In the genomic region with DNA sequence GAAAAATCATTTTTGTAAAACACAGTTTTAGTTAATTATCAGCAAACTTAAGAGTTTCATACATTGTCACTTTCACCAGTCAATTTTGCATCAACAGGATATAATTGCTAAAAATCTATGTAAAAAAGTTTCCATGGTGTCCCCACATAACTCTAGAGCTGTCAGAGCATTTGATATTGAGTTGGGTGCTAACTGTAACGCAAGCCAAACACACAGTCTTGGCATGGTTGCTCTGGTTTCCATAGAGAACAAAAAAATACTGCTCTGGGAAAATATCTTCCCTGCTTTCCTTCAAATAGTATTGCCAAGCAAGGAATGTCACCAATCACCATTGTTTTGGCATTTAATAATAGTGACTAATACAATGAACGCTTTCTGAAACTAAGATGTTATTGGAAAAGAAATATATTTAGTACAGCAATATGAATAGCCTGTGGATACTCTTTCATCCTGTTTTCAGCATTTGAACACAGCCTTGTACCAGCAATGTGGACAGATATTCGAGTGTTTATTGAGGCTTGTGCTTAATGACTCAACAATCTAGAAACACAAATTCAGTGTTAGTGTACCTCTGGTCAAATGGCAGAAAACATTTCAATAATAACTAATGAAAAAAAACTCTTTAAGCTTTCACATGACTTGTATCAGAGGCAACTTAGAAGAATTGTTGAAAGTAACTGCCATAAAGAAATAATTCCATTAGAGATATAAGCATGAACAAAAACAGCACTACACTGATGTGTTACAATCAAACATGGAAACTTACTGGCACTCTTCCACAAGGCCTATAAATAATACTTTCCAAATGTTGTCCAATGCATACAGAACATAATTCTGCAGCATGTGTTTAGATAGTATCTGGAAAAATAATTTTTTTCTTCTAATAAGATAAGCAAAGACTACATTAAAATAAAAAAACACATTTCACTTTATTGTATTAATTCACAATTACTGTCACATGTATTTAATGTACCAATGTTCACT, we compare ENCODE assay signal across 22 cellular contexts.
A peak's percentile ranks its signal among the peaks of the same experiment; 100 is the strongest.
DNase-seq lines count a peak whose midpoint lies in the region; ATAC-seq and TF ChIP-seq lines count a peak whose summit lies in the region.
"Had no signal": no experiment of that assay in that cellular context is flagged by ENCODE, and none has a peak within 500 bp of the region (broad histone marks: within the 10 kb centered on the region; RNA-seq: fewer than 3 reads in every experiment).

No MANE protein-coding gene starts in this region.

- H3K79me1 ChIP-seq in mesenchymal stem cell (replicated peaks; ENCODE audit: low read length, poor library complexity, severe bottlenecking) = no peaks in the 10 kb centered on the region

- CTCF ChIA-PET in SK-N-SH (lab: Yijun Ruan, JAX) = no interaction called here

- H3K4me1 Mint-ChIP-seq in activated T-helper 17 cell treated with anti-CD3 and anti-CD28 coated beads, Interleukin-2, amount 50 U/mL, for 72 hours = no peaks in the 10 kb centered on the region
- H3K4me1 Mint-ChIP-seq: B cell had no signal

- H3K36me3 Mint-ChIP-seq in activated T-helper 17 cell treated with anti-CD3 and anti-CD28 coated beads, Interleukin-2, amount 50 U/mL, for 72 hours (ENCODE audit: low read depth) = no peaks in the 10 kb centered on the region
- H3K36me3 Mint-ChIP-seq: CD8-positive, alpha-beta T cell had no signal

- H2BK15ac ChIP-seq in mesenchymal stem cell (ENCODE audit: low read depth, poor library complexity, severe bottlenecking) = no peak overlapping the region

- no peak overlapping the region for H4K91ac ChIP-seq in mesenchymal stem cell (ENCODE audit: low read length)

- no peak overlapping the region for H3K18ac ChIP-seq in mesenchymal stem cell (ENCODE audit: low read depth in 1 of 2, low read length in 2 of 2)

- no peak overlapping the region for H2BK5ac ChIP-seq in mesenchymal stem cell (ENCODE audit: low read depth, low read length, poor library complexity, severe bottlenecking)

- H3K27me3 Mint-ChIP-seq in activated T-helper 17 cell treated with anti-CD3 and anti-CD28 coated beads, Interleukin-2, amount 50 U/mL, for 72 hours = peaks cover 13% of the 10 kb centered on the region
- H3K27me3 Mint-ChIP-seq: B cell had no signal

- H3K9me3 Mint-ChIP-seq in activated T-helper 17 cell treated with anti-CD3 and anti-CD28 coated beads, Interleukin-2, amount 50 U/mL, for 72 hours = peaks cover 7% of the 10 kb centered on the region

- TF ChIP-seq EP300 in SK-N-SH (IDR thresholded peaks at IDR 0.05; ENCODE audit: borderline replicate concordance in 1 of 2, low read depth in 1 of 2, low read length in 1 of 2) (peak in 1 of 2 experiments; percentile 49; a peak in 2 of 4 replicates), esophagus muscularis mucosa (IDR thresholded peaks at IDR 0.05) (no peak)

- WGBS in SK-N-SH (ENCODE audit: low lambda C conversion rate) = 5% methylated on average over 3 of the region's 3 CpGs
- 20% methylated on average over 3 of the region's 3 CpGs for WGBS in esophagus muscularis mucosa
- WGBS in mesenchymal stem cell = 78% methylated on average over 1 of the region's 3 CpGs

- no peak for TF ChIP-seq POLR2A in esophagus muscularis mucosa (IDR thresholded peaks at IDR 0.05; ENCODE audit: low read depth)

- H3K36me3 ChIP-seq in SK-N-SH (replicated peaks in 1 of 2; ENCODE audit: control insufficient read depth in 1 of 2, insufficient read depth in 2 of 2, low read length in 1 of 2) (no peaks in the 10 kb centered on the region), esophagus muscularis mucosa (no peaks in the 10 kb centered on the region), mesenchymal stem cell (ENCODE audit: control insufficient read depth in 1 of 2, insufficient read depth in 2 of 2, low read depth in 1 of 2, low read length in 2 of 2) (no peaks in the 10 kb centered on the region)

- no peak overlapping the region for H3K27ac ChIP-seq in SK-N-SH (ENCODE audit: low read depth in 2 of 2, low read length in 1 of 2)
- peak overlapping the region; percentile 22 to 45 (median 38) for H3K27ac ChIP-seq in esophagus muscularis mucosa (replicated peaks in 1 of 4)
- no peak overlapping the region for H3K27ac ChIP-seq in mesenchymal stem cell (ENCODE audit: low read length, poor library complexity, severe bottlenecking)
- H3K27ac ChIP-seq: C4-2B had no signal

- DNase-seq in SK-N-SH = peak; percentile 7
- no peak for DNase-seq in esophagus muscularis mucosa (ENCODE audit: extremely low spot score)
- peak; percentile 21 for DNase-seq in mesenchymal stem cell
- peak; percentile 16 for DNase-seq in superior temporal gyrus (ENCODE audit: extremely low spot score)
- no peak for DNase-seq in G401 (ENCODE audit: low spot score)
- DNase-seq in dermis blood vessel endothelial cell = no peak
- DNase-seq: Caco-2; CD8-positive, alpha-beta T cell; DMS79 treated with DMSO at 0.1 percent for 48 hours; IMR-90; KG1; MM.1S; NCI-H1694; NCI-H2029 treated with DMSO at 0.1 percent for 48 hours; NCI-H446 treated with DMSO at 0.1 percent for 48 hours; NCI-H526; NCI-H82; NK-92 treated with Interleukin-12 subunit alpha and Interleukin-12 subunit beta, amount 100 ng/mL, for 24 hours; PC-3 had no signal

- ATAC-seq in activated T-helper 17 cell treated with anti-CD3 and anti-CD28 coated beads, Interleukin-2, amount 50 U/mL, for 72 hours (replicated peaks) = no peak
- ATAC-seq: CD8-positive, alpha-beta T cell; PC-3 had no signal

- intact Hi-C loops in esophagus muscularis mucosa (cut with DNase I) = no loop called here

- H2BK120ac ChIP-seq in mesenchymal stem cell (ENCODE audit: low read depth, low read length) = no peak overlapping the region

- H3K14ac ChIP-seq in mesenchymal stem cell (ENCODE audit: low read length in 2 of 2) = no peak overlapping the region

- H2BK12ac ChIP-seq in mesenchymal stem cell (ENCODE audit: low read length in 2 of 2) = no peak overlapping the region

- H4K20me1 ChIP-seq in SK-N-SH (ENCODE audit: insufficient read depth) = no peaks in the 10 kb centered on the region

- no peak overlapping the region for H3K4me3 Mint-ChIP-seq in activated T-helper 17 cell treated with anti-CD3 and anti-CD28 coated beads, Interleukin-2, amount 50 U/mL, for 72 hours
- H3K4me3 Mint-ChIP-seq: B cell; CD8-positive, alpha-beta T cell had no signal

- no peak overlapping the region for H3K4ac ChIP-seq in mesenchymal stem cell (ENCODE audit: low read depth in 1 of 2, low read length in 2 of 2)

- H2AK5ac ChIP-seq in mesenchymal stem cell (ENCODE audit: low read length, severe bottlenecking) = no peak overlapping the region

- H3K4me1 ChIP-seq in SK-N-SH (ENCODE audit: control insufficient read depth in 1 of 2, insufficient read depth in 2 of 2, low read depth in 1 of 2, low read length in 1 of 2) (no peaks in the 10 kb centered on the region; a peak in 1 of 4 replicates), esophagus muscularis mucosa (peaks cover 4 to 49% (median 40%) of the 10 kb centered on the region in 4 donors), mesenchymal stem cell (ENCODE audit: control insufficient read depth, insufficient read depth, low read depth, low read length) (no peaks in the 10 kb centered on the region)
- H3K4me1 ChIP-seq: Caco-2 had no signal

- no peak overlapping the region for H4K8ac ChIP-seq in mesenchymal stem cell (ENCODE audit: low read length)

- no peaks in the 10 kb centered on the region for H3K79me2 ChIP-seq in SK-N-SH (ENCODE audit: insufficient read depth)

- in situ Hi-C loops in G401 (cut with HindIII; ENCODE audit: low sequenced_read_pairs) = no loop called here

- H3K9me3 ChIP-seq in SK-N-SH (no peaks in the 10 kb centered on the region), esophagus muscularis mucosa (peaks cover 0 to 8% (median 0%) of the 10 kb centered on the region in 4 donors), mesenchymal stem cell (ENCODE audit: control insufficient read depth, low read length) (peaks cover 37% of the 10 kb centered on the region)

- no peak overlapping the region for H2AFZ ChIP-seq in SK-N-SH (ENCODE audit: low read depth)
- no peak overlapping the region for H2AFZ ChIP-seq in mesenchymal stem cell (ENCODE audit: low read depth, low read length)

- TF ChIP-seq CTCF in SK-N-SH (IDR thresholded peaks at IDR 0.05) = no peak
- TF ChIP-seq CTCF in esophagus muscularis mucosa (IDR thresholded peaks at IDR 0.05) = no peak

- TF ChIP-seq RAD21 in SK-N-SH (IDR thresholded peaks at IDR 0.05; ENCODE audit: low read length) = no peak

- H3K27me3 ChIP-seq in SK-N-SH (ENCODE audit: insufficient read depth) (no peaks in the 10 kb centered on the region), esophagus muscularis mucosa (no peaks in the 10 kb centered on the region), mesenchymal stem cell (ENCODE audit: control insufficient read depth in 1 of 2, insufficient read depth in 1 of 2, low read length in 2 of 2) (no peaks in the 10 kb centered on the region)

- no peak overlapping the region for H3K27ac Mint-ChIP-seq in activated T-helper 17 cell treated with anti-CD3 and anti-CD28 coated beads, Interleukin-2, amount 50 U/mL, for 72 hours
- H3K27ac Mint-ChIP-seq: B cell; CD8-positive, alpha-beta T cell had no signal

- POLR2A ChIA-PET in SK-N-SH (lab: Yijun Ruan, JAX) = no interaction called here

- no peak overlapping the region for H3K23ac ChIP-seq in mesenchymal stem cell (ENCODE audit: low read length in 2 of 2)

- H3F3A ChIP-seq in SK-N-SH (replicated peaks; ENCODE audit: insufficient read depth) = no peaks in the 10 kb centered on the region

- H3K4me2 ChIP-seq in SK-N-SH = no peak overlapping the region
- no peak overlapping the region for H3K4me2 ChIP-seq in mesenchymal stem cell (ENCODE audit: low read length, poor library complexity, severe bottlenecking)

- no peak overlapping the region for H3K9ac ChIP-seq in SK-N-SH
- H3K9ac ChIP-seq in mesenchymal stem cell (ENCODE audit: low read length) = no peak overlapping the region

- H3K4me3 ChIP-seq in SK-N-SH (ENCODE audit: low read depth in 2 of 2, low read length in 1 of 2) (no peak overlapping the region), esophagus muscularis mucosa (no peak overlapping the region), mesenchymal stem cell (ENCODE audit: insufficient read depth in 1 of 2, low read depth in 1 of 2, low read length in 2 of 2) (no peak overlapping the region)

- no peaks in the 10 kb centered on the region for H3K9me2 ChIP-seq in SK-N-SH

TF ChIP-seq in SK-N-SH, 30 proteins besides CTCF, POLR2A, EP300 and RAD21:
- TF ChIP-seq RCOR1 (IDR thresholded peaks at IDR 0.05; ENCODE audit: low read length) = peak; percentile 33; the same call in 1 of the 2 replicates
- no peak for TF ChIP-seq FOSL2 (IDR thresholded peaks at IDR 0.05; ENCODE audit: borderline replicate concordance, low read depth)

Comparison
In these comparisons a context has a peak if more than half of its experiments do, and no peak if none do; other contexts are left out.
1. DNase-seq: peak in SK-N-SH (single experiment), mesenchymal stem cell (single experiment) and superior temporal gyrus (single experiment); none in esophagus muscularis mucosa (single experiment), G401 (single experiment) and dermis blood vessel endothelial cell (single experiment).
2. H3K27ac ChIP-seq: peak in esophagus muscularis mucosa (4 of 4); none in SK-N-SH (0 of 2) and mesenchymal stem cell (single experiment).